ENCODE assay signal across 8 cellular contexts in genomic region chr17:42248351-42249179, GRCh38. TPM values are rescaled to one million over a fixed set of nuclear protein-coding genes. Genes with fewer than 3 reads are reported as not detected.
A peak's percentile ranks its signal among the peaks of the same experiment; 100 is the strongest.
DNase-seq lines count a peak whose midpoint lies in the region; ATAC-seq lines count a peak whose summit lies in the region.

No MANE protein-coding gene starts in this region.

- no peak overlapping the region for H2BK120ac ChIP-seq in trophoblast cell (ENCODE audit: insufficient read depth, low read length, poor library complexity)

- no peak overlapping the region for H3K9ac ChIP-seq in trophoblast cell (ENCODE audit: low read length)

- no peak overlapping the region for H3K4ac ChIP-seq in trophoblast cell (ENCODE audit: low read depth, low read length)

- WGBS in trophoblast cell (ENCODE audit: extremely low coverage, insufficient coverage, insufficient read length), result no CpG with 5 or more reads among the region's 13 CpGs
- 4% methylated on average over 13 of the region's 13 CpGs for WGBS in thymus

- no peak overlapping the region for H2AK5ac ChIP-seq in trophoblast cell (ENCODE audit: low read length)

- H3K4me3 ChIP-seq in trophoblast cell (ENCODE audit: low read depth, low read length) (no peak overlapping the region), thymus (ENCODE audit: low read length) (peak overlapping the region; percentile 46)

- H3K27ac ChIP-seq in trophoblast cell (ENCODE audit: low read depth, low read length) (no peak overlapping the region), thymus (ENCODE audit: low read depth) (peak overlapping the region; percentile 98)

- H3K9me3 ChIP-seq in trophoblast cell (ENCODE audit: insufficient read depth, low read depth, low read length) (no peaks in the 10 kb centered on the region), thymus (ENCODE audit: control insufficient read depth) (no peaks in the 10 kb centered on the region)

- DNase-seq in RPMI7951 (ENCODE audit: low read depth) (peak; percentile 86), germinal center (ENCODE audit: low spot score) (peak; percentile 82), trophoblast cell (peak; percentile 29 to 54), cortex of kidney (lab: John Stamatoyannopoulos, UW) (no peak)
- DNase-seq in activated effector memory CD4-positive, alpha-beta T cell treated with anti-CD3 and anti-CD28 coated beads, Interleukin-2, amount 50 U/mL, for 16 hours, result peak; percentile 89

- no peak overlapping the region for H3K4me2 ChIP-seq in trophoblast cell (ENCODE audit: low read length)

- no peaks in the 10 kb centered on the region for H3K79me2 ChIP-seq in trophoblast cell (ENCODE audit: control insufficient read depth, insufficient read depth, low read length, poor library complexity)

- H3K18ac ChIP-seq in trophoblast cell (ENCODE audit: low read length), result no peak overlapping the region

- no peak overlapping the region for H4K12ac ChIP-seq in trophoblast cell (ENCODE audit: low read depth, low read length)

- H3K36me3 ChIP-seq in trophoblast cell (ENCODE audit: control insufficient read depth in 1 of 2, insufficient read depth in 2 of 2, low read length in 2 of 2) (no peaks in the 10 kb centered on the region), thymus (ENCODE audit: control insufficient read depth, insufficient read depth) (peaks cover 2% of the 10 kb centered on the region)

- H3K23ac ChIP-seq in trophoblast cell (ENCODE audit: low read length), result no peak overlapping the region

- H3K4me1 ChIP-seq in trophoblast cell (ENCODE audit: control insufficient read depth in 1 of 2, insufficient read depth in 2 of 2, low read length in 2 of 2), result peaks cover 3 to 6% of the 10 kb centered on the region in 2 experiments
- H3K4me1 ChIP-seq in thymus (ENCODE audit: control insufficient read depth, insufficient read depth, low read length), result peaks cover 13% of the 10 kb centered on the region

- H2BK12ac ChIP-seq in trophoblast cell (ENCODE audit: low read length), result no peak overlapping the region

- H4K91ac ChIP-seq in trophoblast cell (ENCODE audit: low read depth, low read length), result no peak overlapping the region

- no peaks in the 10 kb centered on the region for H3K79me1 ChIP-seq in trophoblast cell (ENCODE audit: low read length)

- H4K8ac ChIP-seq in trophoblast cell (ENCODE audit: low read depth, low read length), result no peak overlapping the region

- no peak overlapping the region for H2BK5ac ChIP-seq in trophoblast cell (ENCODE audit: low read depth, low read length, poor library complexity)

- no peak overlapping the region for H3K14ac ChIP-seq in trophoblast cell (ENCODE audit: low read length)

- H2AFZ ChIP-seq in trophoblast cell (ENCODE audit: insufficient read depth, low read length, poor library complexity), result no peak overlapping the region

- peak; percentile 75 for ATAC-seq in GM18861 (IDR thresholded peaks at IDR 0.05; ENCODE audit: unreplicated experiment)
- peak; percentile 87 for ATAC-seq in HG03280 (IDR thresholded peaks at IDR 0.05; ENCODE audit: unreplicated experiment)

- no peaks in the 10 kb centered on the region for H3K27me3 ChIP-seq in trophoblast cell (ENCODE audit: insufficient read depth, low read length)
- H3K27me3 ChIP-seq in thymus (ENCODE audit: control insufficient read depth, insufficient read depth), result no peaks in the 10 kb centered on the region

RNA-seq across cellular contexts. Expression of gene STAT5B, which starts 27.6 kb away (rescaled TPM):
- 11.2 and 12.6 TPM in 2 replicates for total RNA-seq in RPMI7951 (2014; rRNA removed; shearing (Covaris generic))
- polyA plus RNA-seq in trophoblast cell (2013), result 16.0 and 18.3 TPM in 2 replicates
- 51.6 TPM for polyA plus RNA-seq in thymus

RNA-seq across cellular contexts. Expression of gene STAT5A, which starts 39.7 kb away (rescaled TPM):
- total RNA-seq in RPMI7951 (2014; rRNA removed; shearing (Covaris generic)), result 7.8 and 23.9 TPM in 2 replicates
- 0.60 and 0.82 TPM in 2 replicates for polyA plus RNA-seq in trophoblast cell (2013)
- polyA plus RNA-seq in thymus, result 37.6 TPM

RNA-seq across cellular contexts. Expression of gene GHDC, which starts 54.3 kb away (rescaled TPM):
- 7.9 and 10.5 TPM in 2 replicates for total RNA-seq in RPMI7951 (2014; rRNA removed; shearing (Covaris generic))
- polyA plus RNA-seq in trophoblast cell (2013), result 0.94 and 1.1 TPM in 2 replicates
- polyA plus RNA-seq in thymus, result 19.6 TPM
